ENCODE assay signal across 8 cellular contexts in the genomic region with DNA sequence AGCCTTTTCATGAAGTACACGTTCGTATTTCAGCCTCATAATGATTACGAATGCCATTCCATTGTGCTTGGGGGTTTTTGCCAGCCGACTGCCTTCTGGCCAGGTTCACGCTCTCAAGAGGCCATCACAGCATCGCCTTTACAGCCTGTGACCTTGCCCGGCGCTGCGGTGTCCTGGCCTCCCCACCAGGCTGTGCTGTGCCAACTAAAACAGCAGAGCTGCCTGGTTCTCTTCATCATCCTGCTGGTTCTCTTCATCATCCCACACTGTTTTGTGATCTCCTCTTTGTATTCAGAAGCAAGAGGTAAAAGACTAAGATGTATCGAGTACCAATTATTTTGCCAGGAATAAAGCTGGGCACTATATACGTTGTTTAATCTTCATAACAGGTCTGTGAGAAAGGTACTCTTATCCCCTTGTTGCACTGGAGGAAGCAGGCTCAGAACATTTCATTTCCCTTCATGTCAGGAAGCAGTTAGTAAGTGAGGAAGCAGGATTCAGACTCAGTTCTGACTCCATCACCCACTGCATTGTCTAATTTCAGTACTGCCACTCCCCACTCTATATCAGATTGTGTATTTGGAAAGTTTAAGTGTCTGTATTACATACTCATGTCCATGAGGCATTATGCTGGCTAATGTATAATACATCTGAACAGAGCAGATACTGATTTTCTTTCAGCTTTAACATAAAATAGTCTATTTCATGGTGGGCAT.
A peak's percentile ranks its signal among the peaks of the same experiment; 100 is the strongest.
DNase-seq lines count a peak whose midpoint lies in the region; ATAC-seq and TF ChIP-seq lines count a peak whose summit lies in the region.

No MANE protein-coding gene starts in this region.

- DNase-seq in natural killer cell treated with Interleukin-12 subunit alpha and Interleukin-12 subunit beta and Interleukin-15 and Interleukin-18, amount 100 ng/mL, for 72 hours (ENCODE audit: low spot score) = no peak
- DNase-seq in natural killer cell = no peak
- DNase-seq in activated T-cell treated with anti-CD3 and anti-CD28 coated beads, Interleukin-2, amount 50 U/mL, for 48 hours = peak; percentile 46 to 57
- peak; percentile 82 for DNase-seq in cardiac septum (ENCODE audit: low spot score)
- DNase-seq in stimulated activated CD4-positive, alpha-beta T cell treated with anti-CD3 and anti-CD28 coated beads, Interleukin-2, amount 100 ng/mL, for 48 hours = peak; percentile 16 to 21
- DNase-seq in hippocampal formation (lab: John Stamatoyannopoulos, UW) = no peak
- no peak for DNase-seq in HK-2 (ENCODE audit: unreplicated experiment)

- H3K9me3 Mint-ChIP-seq in natural killer cell treated with Interleukin-12 subunit alpha and Interleukin-12 subunit beta and Interleukin-15 and Interleukin-18, amount 100 ng/mL, for 72 hours = no peaks in the 10 kb centered on the region
- no peaks in the 10 kb centered on the region for H3K9me3 Mint-ChIP-seq in natural killer cell

- TF ChIP-seq CTCF in natural killer cell (IDR thresholded peaks at IDR 0.05) = no peak

- no peaks in the 10 kb centered on the region for H3K27me3 Mint-ChIP-seq in natural killer cell treated with Interleukin-12 subunit alpha and Interleukin-12 subunit beta and Interleukin-15 and Interleukin-18, amount 100 ng/mL, for 72 hours
- no peaks in the 10 kb centered on the region for H3K27me3 Mint-ChIP-seq in natural killer cell (ENCODE audit: low read depth in 2 of 2)

- H3K36me3 Mint-ChIP-seq in natural killer cell treated with Interleukin-12 subunit alpha and Interleukin-12 subunit beta and Interleukin-15 and Interleukin-18, amount 100 ng/mL, for 72 hours = peaks cover 9% of the 10 kb centered on the region
- H3K36me3 Mint-ChIP-seq in natural killer cell = no peaks in the 10 kb centered on the region

- peak overlapping the region in 1 of 2 donors; percentile 38 for H3K27ac Mint-ChIP-seq in natural killer cell treated with Interleukin-12 subunit alpha and Interleukin-12 subunit beta and Interleukin-15 and Interleukin-18, amount 100 ng/mL, for 72 hours
- no peak overlapping the region for H3K27ac Mint-ChIP-seq in natural killer cell

- peak overlapping the region; percentile 0 for H3K4me3 Mint-ChIP-seq in natural killer cell treated with Interleukin-12 subunit alpha and Interleukin-12 subunit beta and Interleukin-15 and Interleukin-18, amount 100 ng/mL, for 72 hours
- no peak overlapping the region for H3K4me3 Mint-ChIP-seq in natural killer cell

- H3K4me1 Mint-ChIP-seq in natural killer cell treated with Interleukin-12 subunit alpha and Interleukin-12 subunit beta and Interleukin-15 and Interleukin-18, amount 100 ng/mL, for 72 hours (ENCODE audit: low read depth in 2 of 2) = peaks cover 13 to 22% of the 10 kb centered on the region in 2 donors
- no peaks in the 10 kb centered on the region for H3K4me1 Mint-ChIP-seq in natural killer cell

- peak; percentile 61 to 87 for ATAC-seq in natural killer cell treated with Interleukin-12 subunit alpha and Interleukin-12 subunit beta and Interleukin-15 and Interleukin-18, amount 100 ng/mL, for 72 hours
- ATAC-seq in natural killer cell (no peak), GM21360 (IDR thresholded peaks at IDR 0.05; ENCODE audit: unreplicated experiment) (no peak)

- intact Hi-C loops in natural killer cell (cut with micrococcal nuclease) = no loop called here
- intact Hi-C loops in cardiac septum (cut with DNase I) = no loop called here

Comparison
In these comparisons a context has a peak if more than half of its experiments do, and no peak if none do; other contexts are left out.
1. ATAC-seq: peak in natural killer cell treated with Interleukin-12 subunit alpha and Interleukin-12 subunit beta and Interleukin-15 and Interleukin-18, amount 100 ng/mL, for 72 hours (2 of 2); none in natural killer cell (0 of 3) and GM21360 (single experiment).
2. DNase-seq: peak in activated T-cell treated with anti-CD3 and anti-CD28 coated beads, Interleukin-2, amount 50 U/mL, for 48 hours (2 of 2), cardiac septum (single experiment) and stimulated activated CD4-positive, alpha-beta T cell treated with anti-CD3 and anti-CD28 coated beads, Interleukin-2, amount 100 ng/mL, for 48 hours (2 of 2); none in natural killer cell treated with Interleukin-12 subunit alpha and Interleukin-12 subunit beta and Interleukin-15 and Interleukin-18, amount 100 ng/mL, for 72 hours (single experiment), natural killer cell (single experiment), hippocampal formation (0 of 2) and HK-2 (single experiment).